ENCODE assay signal across 8 cellular contexts in the genomic region with DNA sequence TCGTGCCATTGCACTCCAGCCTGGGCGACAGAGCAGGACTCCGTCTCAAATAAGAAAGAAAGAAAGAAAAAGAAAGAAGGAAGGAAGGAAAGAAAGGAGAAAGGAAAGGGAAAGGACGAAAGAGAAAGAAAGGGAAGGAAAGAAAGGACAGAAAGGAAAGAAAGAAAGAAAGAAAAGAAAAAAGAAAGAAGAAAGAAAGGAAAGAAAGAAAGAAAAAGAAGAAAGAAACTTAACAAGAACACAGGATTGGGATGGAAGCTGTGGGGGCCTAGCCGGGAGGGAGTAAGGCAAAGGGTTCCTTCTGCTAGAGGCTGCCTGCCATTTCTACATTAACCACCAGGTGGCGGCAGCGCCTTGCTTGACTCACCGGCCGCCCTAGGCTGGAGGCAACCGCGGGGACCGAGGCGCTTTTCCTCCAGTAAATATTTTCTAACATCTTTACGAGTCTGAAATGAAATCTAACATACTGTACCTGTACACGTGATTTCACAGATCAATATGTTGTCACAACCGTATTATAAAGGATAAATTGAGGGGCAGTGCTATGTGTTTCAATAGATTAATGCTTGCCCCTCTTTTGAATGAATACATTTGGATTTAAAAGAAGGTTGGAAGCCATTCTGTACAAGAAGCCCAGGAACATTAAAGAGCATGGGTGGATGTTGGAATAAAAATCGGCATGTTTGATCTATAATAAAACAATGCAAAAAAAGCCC. TPM values are rescaled to one million over a fixed set of nuclear protein-coding genes. Genes with fewer than 3 reads are reported as not detected.
DNase-seq lines count a peak whose midpoint lies in the region; ATAC-seq and TF ChIP-seq lines count a peak whose summit lies in the region.

No MANE protein-coding gene starts in this region.

- H3K4me1 ChIP-seq in esophagus muscularis mucosa, result peaks cover 21 to 70% (median 43%) of the 10 kb centered on the region in 4 donors

- TF ChIP-seq POLR2A in esophagus muscularis mucosa (IDR thresholded peaks at IDR 0.05; ENCODE audit: low read depth), result no peak

- H3K9me3 ChIP-seq in esophagus muscularis mucosa, result no peaks in the 10 kb centered on the region

- H3K36me3 Mint-ChIP-seq in natural killer cell, result no peaks in the 10 kb centered on the region
- peaks cover 15 to 25% of the 10 kb centered on the region in 2 donors for H3K36me3 Mint-ChIP-seq in stimulated activated naive B cell treated with anti-CD40 and anti-IgM and Interleukin-4, amounts not matched to agents 10 μg/mL and 1 μg/mL and 100 μg/mL, for 72 hours

- H3K4me1 Mint-ChIP-seq in natural killer cell, result peaks cover 9 to 31% of the 10 kb centered on the region in 2 donors
- peaks cover 29 to 54% of the 10 kb centered on the region in 2 donors for H3K4me1 Mint-ChIP-seq in stimulated activated naive B cell treated with anti-CD40 and anti-IgM and Interleukin-4, amounts not matched to agents 10 μg/mL and 1 μg/mL and 100 μg/mL, for 72 hours

- peak overlapping the region; percentile 13 to 62 (median 50) for H3K27ac ChIP-seq in esophagus muscularis mucosa (replicated peaks in 1 of 4)

- no peak overlapping the region for H3K4me3 Mint-ChIP-seq in natural killer cell
- peak overlapping the region in 1 of 2 donors; percentile 35 for H3K4me3 Mint-ChIP-seq in stimulated activated naive B cell treated with anti-CD40 and anti-IgM and Interleukin-4, amounts not matched to agents 10 μg/mL and 1 μg/mL and 100 μg/mL, for 72 hours

- H3K27me3 Mint-ChIP-seq in natural killer cell (ENCODE audit: low read depth in 2 of 2), result peaks cover 7 to 18% of the 10 kb centered on the region in 2 donors
- H3K27me3 Mint-ChIP-seq in stimulated activated naive B cell treated with anti-CD40 and anti-IgM and Interleukin-4, amounts not matched to agents 10 μg/mL and 1 μg/mL and 100 μg/mL, for 72 hours, result peaks cover 19 to 33% of the 10 kb centered on the region in 2 donors

- H3K4me3 ChIP-seq in esophagus muscularis mucosa, result no peak overlapping the region

- TF ChIP-seq EP300 in esophagus muscularis mucosa (IDR thresholded peaks at IDR 0.05), result no peak

- DNase-seq in Daoy (ENCODE audit: low read depth) (peak; percentile 90), Kasumi-1 (lab: John Stamatoyannopoulos, UW) (peak; percentile 73 to 87), RPMI8226 (peak; percentile 90), activated T-helper 1 cell treated with Interleukin-2 at 50 U/mL for 16 hours (ENCODE audit: low read depth) (peak; percentile 78), esophagus muscularis mucosa (ENCODE audit: extremely low spot score) (peak; percentile 98), natural killer cell (peak; percentile 86)
- DNase-seq in stimulated activated naive B cell treated with anti-CD40 and anti-IgM and Interleukin-4, amounts not matched to agents 10 μg/mL and 1 μg/mL and 100 μg/mL, for 72 hours, result peak; percentile 70

- peaks cover 15 to 30% (median 27%) of the 10 kb centered on the region in 4 donors for H3K36me3 ChIP-seq in esophagus muscularis mucosa

- 10% methylated on average over 17 of the region's 17 CpGs for WGBS in esophagus muscularis mucosa

- peaks cover 0 to 1% (median 0%) of the 10 kb centered on the region in 4 donors for H3K27me3 ChIP-seq in esophagus muscularis mucosa

- H3K9me3 Mint-ChIP-seq in natural killer cell, result no peaks in the 10 kb centered on the region
- no peaks in the 10 kb centered on the region for H3K9me3 Mint-ChIP-seq in stimulated activated naive B cell treated with anti-CD40 and anti-IgM and Interleukin-4, amounts not matched to agents 10 μg/mL and 1 μg/mL and 100 μg/mL, for 72 hours

- intact Hi-C loops in esophagus muscularis mucosa (cut with DNase I), result loop anchor here (2.0 to 5.0 kb wide), 3 partner anchors 156 to 202 kb away; no protein-coding TSS in a partner anchor
- intact Hi-C loops in natural killer cell (cut with micrococcal nuclease), result loop anchor here (1.0 kb wide), 3 partner anchors 57 to 202 kb away; no protein-coding TSS in a partner anchor

- ATAC-seq in natural killer cell (peak; percentile 64 to 78 (median 75)), GM19023 (IDR thresholded peaks at IDR 0.05; ENCODE audit: unreplicated experiment) (no peak)
- peak; percentile 48 to 53 for ATAC-seq in stimulated activated naive B cell treated with anti-CD40 and anti-IgM and Interleukin-4, amounts not matched to agents 10 μg/mL and 1 μg/mL and 100 μg/mL, for 72 hours (replicated peaks)

- H3K27ac Mint-ChIP-seq in natural killer cell, result no peak overlapping the region
- H3K27ac Mint-ChIP-seq in stimulated activated naive B cell treated with anti-CD40 and anti-IgM and Interleukin-4, amounts not matched to agents 10 μg/mL and 1 μg/mL and 100 μg/mL, for 72 hours, result peak overlapping the region; percentile 53

- TF ChIP-seq CTCF in esophagus muscularis mucosa (IDR thresholded peaks at IDR 0.05), result peak; percentile 98 to 100 (median 99)
- peak; percentile 95 for TF ChIP-seq CTCF in natural killer cell (IDR thresholded peaks at IDR 0.05)

RNA-seq across cellular contexts. Expression of a gene that starts 6.1 kb away (rescaled TPM):
- not detected in 2 replicates for total RNA-seq in Daoy (2014; rRNA removed; shearing (Covaris generic))
- under 1 TPM in 2 of 4 donors, not detected in 2; 0.40 to 0.50 TPM for total RNA-seq in esophagus muscularis mucosa
- not detected for total RNA-seq in natural killer cell

RNA-seq across cellular contexts. Expression of a gene that starts 49.5 kb away (rescaled TPM):
- 15.6 and 19.9 TPM in 2 replicates for total RNA-seq in Daoy (2014; rRNA removed; shearing (Covaris generic))
- total RNA-seq in esophagus muscularis mucosa (10 to 100 TPM; 26.2 to 53.5 (median 52.2) TPM), natural killer cell (10 to 100 TPM; 75.9 to 94.6 (median 79.1) TPM)

RNA-seq across cellular contexts. Expression of a gene that starts 59.2 kb away (rescaled TPM):
- 372 and 402 TPM in 2 replicates for total RNA-seq in Daoy (2014; rRNA removed; shearing (Covaris generic))
- 1 to 10 TPM in 1 of 4 donors, under 1 TPM in 3; under 0.01 to 1.4 (median 0.30) TPM for total RNA-seq in esophagus muscularis mucosa
- total RNA-seq in natural killer cell, result 1 to 10 TPM; 2.0 to 6.4 (median 4.6) TPM

Comparison
In these comparisons a context has a peak if more than half of its experiments do, and no peak if none do; other contexts are left out.
1. RNA of a gene that starts 59.2 kb away (total RNA-seq): 372 to 402 TPM in Daoy; 2.0 to 6.4 TPM in natural killer cell and under 0.01 to 1.4 TPM in esophagus muscularis mucosa; every median in the first group is over 10 times any median in the second.
2. Peak in every context shown above with its lines, with median percentiles within 50 percentile points of each other: DNase-seq.